Comparison of ENCODE assay signal across 10 cellular contexts in the genomic region with DNA sequence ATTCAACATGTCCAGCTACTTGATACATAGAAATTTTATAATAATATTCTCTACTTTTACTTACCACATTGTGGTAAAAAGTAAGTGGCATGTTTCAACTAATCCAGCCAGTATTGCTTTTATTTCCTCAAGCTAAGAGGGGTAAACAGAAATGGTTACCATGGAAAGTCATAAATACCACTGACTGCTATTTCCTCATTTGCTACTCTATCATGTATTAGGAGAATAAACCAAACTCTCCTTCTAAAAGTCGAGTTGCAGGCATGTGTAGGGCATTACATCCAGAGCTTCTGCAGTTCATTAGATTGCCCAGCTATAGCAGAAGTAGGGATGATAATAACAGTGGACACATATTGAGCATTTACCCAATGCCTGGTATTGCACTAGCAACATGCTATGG.
DNase-seq lines count a peak whose midpoint lies in the region; ATAC-seq and TF ChIP-seq lines count a peak whose summit lies in the region.
"Had no signal": no experiment of that assay in that cellular context is flagged by ENCODE, and none has a peak within 500 bp of the region (broad histone marks: within the 10 kb centered on the region; RNA-seq: fewer than 3 reads in every experiment).

No MANE protein-coding gene starts in this region.

- H3K9me3 Mint-ChIP-seq in neural progenitor cell: peaks cover 4% of the 10 kb centered on the region

- H3K36me3 Mint-ChIP-seq in neural progenitor cell: peaks cover 7% of the 10 kb centered on the region

- H3K4me3 Mint-ChIP-seq in neural progenitor cell: no peak overlapping the region

- H3K27ac ChIP-seq in ACC112 (ENCODE audit: low read depth, low read length) (peak overlapping the region; percentile 36; the same call in 1 of the 2 replicates), neural progenitor cell (no peak overlapping the region)

- H2AFZ ChIP-seq in ACC112 (ENCODE audit: low read length, unreplicated experiment): no peak overlapping the region
- H2AFZ ChIP-seq in neural progenitor cell (replicated peaks): no peak overlapping the region

- TF ChIP-seq CTCF in neural progenitor cell (IDR thresholded peaks at IDR 0.05): no peak

- H3K4me2 ChIP-seq in neural progenitor cell: no peak overlapping the region

- DNase-seq in RPMI7951 (ENCODE audit: low read depth): peak; percentile 34
- no peak for DNase-seq in left ventricle myocardium superior
- DNase-seq in NCI-H226: no peak
- DNase-seq in NCI-H1436 treated with DMSO at 0.1 percent for 48 hours (lab: John Stamatoyannopoulos, UW): no peak
- no peak for DNase-seq in neural progenitor cell (ENCODE audit: low spot score)
- DNase-seq: activated effector memory CD4-positive, alpha-beta T cell treated with anti-CD3 and anti-CD28 coated beads, Interleukin-2, amount 50 U/mL, for 16 hours; NCI-H187 had no signal

- H3F3A ChIP-seq in neural progenitor cell (ENCODE audit: low read depth): no peaks in the 10 kb centered on the region

- ATAC-seq in GM18867 (IDR thresholded peaks at IDR 0.05; ENCODE audit: unreplicated experiment): peak; percentile 65
- ATAC-seq in left ventricle myocardium superior: peak; percentile 44
- no peak for ATAC-seq in GM19455 (IDR thresholded peaks at IDR 0.05; ENCODE audit: unreplicated experiment)

- H3K27ac Mint-ChIP-seq in neural progenitor cell: no peak overlapping the region

- peaks cover 28% of the 10 kb centered on the region for H3K4me1 Mint-ChIP-seq in neural progenitor cell

- H3K36me3 ChIP-seq in ACC112 (ENCODE audit: insufficient read depth, low read length): no peaks in the 10 kb centered on the region; the same call in 1 of the 2 replicates
- no peaks in the 10 kb centered on the region for H3K36me3 ChIP-seq in neural progenitor cell

- intact Hi-C loops in left ventricle myocardium superior (cut with micrococcal nuclease): no loop called here

- no peaks in the 10 kb centered on the region for H3K27me3 ChIP-seq in ACC112 (ENCODE audit: insufficient read depth, low read length)
- no peaks in the 10 kb centered on the region for H3K27me3 ChIP-seq in neural progenitor cell

- H3K27me3 Mint-ChIP-seq in neural progenitor cell (ENCODE audit: insufficient read depth, low read depth): no peaks in the 10 kb centered on the region

- no peak overlapping the region for H3K4me3 ChIP-seq in ACC112 (ENCODE audit: low read depth, low read length)
- no peak overlapping the region for H3K4me3 ChIP-seq in neural progenitor cell

- H3K4me1 ChIP-seq in ACC112 (ENCODE audit: control insufficient read depth, insufficient read depth, low read length, unreplicated experiment) (peaks cover 36% of the 10 kb centered on the region), neural progenitor cell (peaks cover 12% of the 10 kb centered on the region)

- no peaks in the 10 kb centered on the region for H3K9me3 ChIP-seq in neural progenitor cell (ENCODE audit: low read depth)

- no peaks in the 10 kb centered on the region for H4K20me1 ChIP-seq in neural progenitor cell (ENCODE audit: low read depth)

- H3K79me2 ChIP-seq in ACC112 (ENCODE audit: control insufficient read depth, insufficient read depth, low read length, unreplicated experiment) (peaks cover 23% of the 10 kb centered on the region), neural progenitor cell (ENCODE audit: low read depth) (no peaks in the 10 kb centered on the region)

- no peak overlapping the region for H3K9ac ChIP-seq in neural progenitor cell
